1 cellular context compared by ENCODE assay signal in genomic region chr19:51339687-51340656, GRCh38.
A peak's percentile ranks its signal among the peaks of the same experiment; 100 is the strongest.
TF ChIP-seq lines count a peak whose summit lies in the region.

No MANE protein-coding gene starts in this region.

TF ChIP-seq in HepG2, 621 proteins besides CTCF, POLR2A, EP300 and RAD21 (continues in another document):
- TF ChIP-seq ZNF770 (CRISPR knock-in tag; IDR thresholded peaks at IDR 0.05) (no peak), ZEB1 (IDR thresholded peaks at IDR 0.05; ENCODE audit: insufficient replicate concordance, low read depth) (no peak), ZBTB40 (IDR thresholded peaks at IDR 0.05) (no peak), ZBTB40 (CRISPR knock-in tag; IDR thresholded peaks at IDR 0.05) (no peak), RBFOX2 (IDR thresholded peaks at IDR 0.05; ENCODE audit: low read depth, low read length) (peak; percentile 86), FOXA3 (CRISPR knock-in tag; IDR thresholded peaks at IDR 0.05) (0 out of 2 replicates have a peak, but pooled peaks have one; percentile 6), NONO (IDR thresholded peaks at IDR 0.05) (no peak), NONO (CRISPR knock-in tag; conservative IDR thresholded peaks at IDR 0.05) (no peak), ZBTB44 (CRISPR knock-in tag; IDR thresholded peaks at IDR 0.05) (no peak), HMGXB4 (CRISPR knock-in tag; IDR thresholded peaks at IDR 0.05; ENCODE audit: borderline replicate concordance in 1 of 2, low read depth in 1 of 2) (0 out of 4 replicates have a peak, but pooled peaks of 1 of the 2 experiments have one; percentile 17), DRAP1 (CRISPR knock-in tag; IDR thresholded peaks at IDR 0.05) (peak; percentile 45; the same call in 1 of the 2 replicates), SKI (IDR thresholded peaks at IDR 0.05; ENCODE audit: partially characterized antibody) (peak; percentile 56), MAX (IDR thresholded peaks at IDR 0.05) (peak; percentile 87), ZNF691 (CRISPR knock-in tag; IDR thresholded peaks at IDR 0.05; ENCODE audit: borderline replicate concordance, low read depth) (0 out of 2 replicates have a peak, but pooled peaks have one; percentile 28), TAF1 (CRISPR knock-in tag; IDR thresholded peaks at IDR 0.05) (peak; percentile 42), UBTF (CRISPR knock-in tag; IDR thresholded peaks at IDR 0.05) (peak; percentile 33; the same call in 1 of the 2 replicates), HNRNPK (IDR thresholded peaks at IDR 0.05; ENCODE audit: low read depth, low read length, poor library complexity, severe bottlenecking) (peak; percentile 56), ETV5 (CRISPR knock-in tag; IDR thresholded peaks at IDR 0.05; ENCODE audit: borderline replicate concordance) (no peak), ATF7-NPFF (CRISPR knock-in tag; IDR thresholded peaks at IDR 0.05; ENCODE audit: low read depth) (peak; percentile 72; the same call in 1 of the 2 replicates), RNF2 (conservative IDR thresholded peaks at IDR 0.05; ENCODE audit: low read depth) (peak; percentile 66; the same call in 1 of the 2 replicates), TFDP2 (CRISPR knock-in tag; IDR thresholded peaks at IDR 0.05) (peak; percentile 40; the same call in 1 of the 2 replicates), ZBTB33 (CRISPR knock-in tag; IDR thresholded peaks at IDR 0.05) (0 out of 2 replicates have a peak, but pooled peaks have one; percentile 3), BCL3 (CRISPR knock-in tag; IDR thresholded peaks at IDR 0.05) (no peak; the same call in 1 of the 2 replicates), ZNF331 (CRISPR knock-in tag; IDR thresholded peaks at IDR 0.05) (no peak), TFDP1 (CRISPR knock-in tag; IDR thresholded peaks at IDR 0.05; ENCODE audit: borderline replicate concordance) (peak; percentile 57; the same call in 1 of the 2 replicates), AGO2 (optimal IDR thresholded peaks at IDR 0.05; ENCODE audit: low read depth, low read length) (peak; percentile 76)
